In the genomic region with DNA sequence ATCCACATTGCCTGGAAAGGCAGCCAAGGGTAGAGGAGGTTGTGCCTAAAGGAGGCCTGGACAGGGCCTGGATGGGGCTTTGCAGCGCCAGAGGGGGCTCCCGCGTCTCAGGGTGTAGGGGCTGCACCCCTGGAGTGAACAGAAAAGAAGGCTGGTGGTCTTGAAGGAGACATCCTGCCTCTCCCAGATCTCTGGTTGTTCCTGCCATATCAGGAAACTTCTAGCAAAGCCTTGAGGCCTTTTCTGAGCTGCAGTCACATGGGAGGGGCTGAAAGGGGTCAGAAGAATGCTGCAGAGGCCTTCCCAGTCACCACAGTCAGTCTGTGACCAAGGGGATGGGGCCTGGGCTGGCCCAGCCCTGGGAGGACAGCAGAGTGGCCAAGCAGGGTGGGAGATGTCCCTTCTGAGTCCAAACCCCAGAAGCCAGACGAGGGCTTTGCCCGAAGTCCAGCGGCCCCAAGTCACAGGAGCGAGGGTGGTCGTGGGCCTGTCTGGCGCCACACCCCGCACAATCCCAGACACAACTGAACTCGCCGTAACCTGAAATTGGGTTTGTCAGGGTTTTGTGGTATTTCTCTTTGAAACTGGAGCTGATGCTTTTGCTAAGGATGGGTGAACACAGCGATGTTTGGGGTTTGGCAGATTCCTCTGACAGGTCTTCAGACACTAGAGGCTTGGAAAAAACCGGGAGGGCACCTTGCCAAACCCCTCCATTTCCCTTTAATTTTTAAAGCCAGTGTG, we compare ENCODE assay signal across 23 cellular contexts. TPM values are rescaled to one million over a fixed set of nuclear protein-coding genes. Genes with fewer than 3 reads are reported as not detected.
A peak's percentile ranks its signal among the peaks of the same experiment; 100 is the strongest.
DNase-seq lines count a peak whose midpoint lies in the region; ATAC-seq, FAIRE-seq and TF ChIP-seq lines count a peak whose summit lies in the region.
"Had no signal": no experiment of that assay in that cellular context is flagged by ENCODE, and none has a peak within 500 bp of the region (broad histone marks: within the 10 kb centered on the region; RNA-seq: fewer than 3 reads in every experiment).

No MANE protein-coding gene starts in this region.

- no peaks in the 10 kb centered on the region for H3K36me3 Mint-ChIP-seq in GM23338 (ENCODE audit: low read depth)
- H3K36me3 Mint-ChIP-seq: activated naive CD4-positive, alpha-beta T cell treated with anti-CD3 and anti-CD28 coated beads, Interleukin-2, amount 10 ng/mL, durations not matched to agents 7 days and 5 days; memory B cell had no signal

- no peak for ATAC-seq in GM23338
- no peak for ATAC-seq in lower lobe of right lung
- ATAC-seq: PC-3 had no signal

- no peaks in the 10 kb centered on the region for H3K36me3 ChIP-seq in GM23338 (ENCODE audit: insufficient read depth)
- H3K36me3 ChIP-seq in sigmoid colon: no peaks in the 10 kb centered on the region
- H3K36me3 ChIP-seq in lower lobe of right lung: no peaks in the 10 kb centered on the region
- H3K36me3 ChIP-seq: breast epithelium, HAP-1, tibial artery had no signal

- H3K4me3 ChIP-seq in GM23338: no peak overlapping the region
- H3K4me3 ChIP-seq in sigmoid colon: no peak overlapping the region
- no peak overlapping the region for H3K4me3 ChIP-seq in lower lobe of right lung
- H3K4me3 ChIP-seq: breast epithelium, HAP-1, skin epidermis, tibial artery had no signal

- H3F3A ChIP-seq in GM23338 (replicated peaks; ENCODE audit: low read depth): no peaks in the 10 kb centered on the region

- H3K9me3 ChIP-seq in sigmoid colon: no peaks in the 10 kb centered on the region
- no peaks in the 10 kb centered on the region for H3K9me3 ChIP-seq in lower lobe of right lung
- H3K9me3 ChIP-seq: breast epithelium, HAP-1, tibial artery had no signal

- TF ChIP-seq EP300 in sigmoid colon (IDR thresholded peaks at IDR 0.05): no peak

- TF ChIP-seq POLR2A in sigmoid colon (IDR thresholded peaks at IDR 0.05): no peak

- 86 to 90% methylated on average over 14 of the region's 14 CpGs for WGBS in sigmoid colon, 2 donors

- H3K79me2 ChIP-seq in GM23338 (replicated peaks; ENCODE audit: insufficient read depth): no peaks in the 10 kb centered on the region

- no peaks in the 10 kb centered on the region for H3K9me2 ChIP-seq in GM23338 (ENCODE audit: insufficient read depth)

- H3K4me3 Mint-ChIP-seq in GM23338: no peak overlapping the region
- H3K4me3 Mint-ChIP-seq: activated naive CD4-positive, alpha-beta T cell treated with anti-CD3 and anti-CD28 coated beads, Interleukin-2, amount 10 ng/mL, durations not matched to agents 7 days and 5 days; memory B cell had no signal

- H3K27ac ChIP-seq in GM23338 (ENCODE audit: low read depth) (no peak overlapping the region), sigmoid colon (no peak overlapping the region), lower lobe of right lung (no peak overlapping the region)
- H3K27ac ChIP-seq: breast epithelium, HL-60, skin epidermis, tibial artery had no signal

- H3K9me3 Mint-ChIP-seq in GM23338: no peaks in the 10 kb centered on the region; the same call in 2 of the 3 replicates
- H3K9me3 Mint-ChIP-seq: activated naive CD4-positive, alpha-beta T cell treated with anti-CD3 and anti-CD28 coated beads, Interleukin-2, amount 10 ng/mL, durations not matched to agents 7 days and 5 days; memory B cell had no signal

- H3K27ac Mint-ChIP-seq in GM23338: no peak overlapping the region
- H3K27ac Mint-ChIP-seq: activated naive CD4-positive, alpha-beta T cell treated with anti-CD3 and anti-CD28 coated beads, Interleukin-2, amount 10 ng/mL, durations not matched to agents 7 days and 5 days; memory B cell had no signal

- H3K27me3 ChIP-seq in GM23338 (ENCODE audit: insufficient read depth): no peaks in the 10 kb centered on the region
- H3K27me3 ChIP-seq in sigmoid colon: peaks cover 0 to 43% (median 0%) of the 10 kb centered on the region in 3 donors
- H3K27me3 ChIP-seq in lower lobe of right lung (ENCODE audit: low read depth): peaks cover 31% of the 10 kb centered on the region

- DNase-seq in GM23338 (ENCODE audit: low spot score) (no peak), RCC 7860 (ENCODE audit: low spot score) (peak; percentile 30), kidney glomerular epithelial cell (lab: John Stamatoyannopoulos, UW) (peak; percentile 29), sigmoid colon (peak; percentile 24), NCI-H1105 treated with DMSO at 0.1 percent for 48 hours (lab: John Stamatoyannopoulos, UW) (no peak), lower lobe of right lung (no peak), NCI-H524 (lab: John Stamatoyannopoulos, UW) (no peak)
- DNase-seq: activated naive CD4-positive, alpha-beta T cell treated with anti-CD3 and anti-CD28 coated beads, Interleukin-2, amount 10 ng/mL, durations not matched to agents 7 days and 5 days; amniotic stem cell; effector CD4-positive, alpha-beta T cell; kidney; NCI-H1436 treated with DMSO at 0.1 percent for 48 hours; NCI-H446 treated with DMSO at 0.1 percent for 48 hours; PC-3; Right ventricle myocardium superior; stimulated activated CD8-positive, alpha-beta memory T cell treated with anti-CD3 and anti-CD28 coated beads, Interleukin-4, amount 100 ng/mL, for 48 hours had no signal

- peak; percentile 83 for FAIRE-seq in RCC 7860 (lab: Jason Lieb, UNC)
- FAIRE-seq: GM18507, kidney had no signal

- TF ChIP-seq CTCF in GM23338 (conservative IDR thresholded peaks at IDR 0.05; ENCODE audit: low read depth in 2 of 2) (no peak), sigmoid colon (IDR thresholded peaks at IDR 0.05) (no peak), lower lobe of right lung (IDR thresholded peaks at IDR 0.05) (no peak)

- H4K20me1 ChIP-seq in GM23338 (replicated peaks; ENCODE audit: insufficient read depth): no peaks in the 10 kb centered on the region

- H3K4me1 ChIP-seq in GM23338 (ENCODE audit: insufficient read depth) (no peaks in the 10 kb centered on the region), sigmoid colon (no peaks in the 10 kb centered on the region), lower lobe of right lung (no peaks in the 10 kb centered on the region)
- H3K4me1 ChIP-seq: breast epithelium, HAP-1, tibial artery had no signal

- 0 out of 2 replicates have a peak overlapping the region, but pooled peaks have one; percentile 32 for H2AFZ ChIP-seq in GM23338

- no peak overlapping the region for H3K4me2 ChIP-seq in GM23338

- H3K27me3 Mint-ChIP-seq in GM23338 (ENCODE audit: insufficient read depth, low read depth, poor library complexity): peaks cover 2% of the 10 kb centered on the region

- intact Hi-C loops in sigmoid colon (cut with DNase I): no loop called here
- intact Hi-C loops in lower lobe of right lung (cut with DNase I): no loop called here

- no peaks in the 10 kb centered on the region for H3K4me1 Mint-ChIP-seq in GM23338
- H3K4me1 Mint-ChIP-seq: activated naive CD4-positive, alpha-beta T cell treated with anti-CD3 and anti-CD28 coated beads, Interleukin-2, amount 10 ng/mL, durations not matched to agents 7 days and 5 days; memory B cell had no signal

TF ChIP-seq in GM23338, 12 proteins besides CTCF, POLR2A, EP300 and RAD21:
- TF ChIP-seq ZNF331 (CRISPR knock-in tag; IDR thresholded peaks at IDR 0.05; ENCODE audit: low read depth) (no peak), EZH2 (IDR thresholded peaks at IDR 0.05; ENCODE audit: low read depth, unreplicated experiment) (no peak), NANOG (IDR thresholded peaks at IDR 0.05; ENCODE audit: borderline replicate concordance) (no peak)

RNA-seq across cellular contexts. Expression of a gene that starts 29.6 kb away (rescaled TPM):
- total RNA-seq in GM23338 (2014; rRNA removed; shearing (Covaris generic)): 0.49 and 1.4 TPM in 2 replicates
- 0.16 and 0.24 TPM in 2 replicates for polyA plus RNA-seq in GM23338 (2016; fragmentation: Nextera tagmentation; extraction: Ambion mirVana)
- total RNA-seq in sigmoid colon: not detected
- polyA plus RNA-seq in sigmoid colon: under 1 TPM in 2 of 3 donors, not detected in 1; 0.01 to 0.60 TPM
- total RNA-seq in lower lobe of right lung: not detected
- total RNA-seq: Right ventricle myocardium superior had no signal

Comparison
In these comparisons a context has a peak if more than half of its experiments do, and no peak if none do; other contexts are left out.
1. DNase-seq: peak in RCC 7860 (single experiment), kidney glomerular epithelial cell (single experiment) and sigmoid colon (single experiment); none in GM23338 (single experiment), NCI-H1105 treated with DMSO at 0.1 percent for 48 hours (single experiment), lower lobe of right lung (single experiment) and NCI-H524 (0 of 2).